ENCODE assay signal across 8 cellular contexts in the genomic region with DNA sequence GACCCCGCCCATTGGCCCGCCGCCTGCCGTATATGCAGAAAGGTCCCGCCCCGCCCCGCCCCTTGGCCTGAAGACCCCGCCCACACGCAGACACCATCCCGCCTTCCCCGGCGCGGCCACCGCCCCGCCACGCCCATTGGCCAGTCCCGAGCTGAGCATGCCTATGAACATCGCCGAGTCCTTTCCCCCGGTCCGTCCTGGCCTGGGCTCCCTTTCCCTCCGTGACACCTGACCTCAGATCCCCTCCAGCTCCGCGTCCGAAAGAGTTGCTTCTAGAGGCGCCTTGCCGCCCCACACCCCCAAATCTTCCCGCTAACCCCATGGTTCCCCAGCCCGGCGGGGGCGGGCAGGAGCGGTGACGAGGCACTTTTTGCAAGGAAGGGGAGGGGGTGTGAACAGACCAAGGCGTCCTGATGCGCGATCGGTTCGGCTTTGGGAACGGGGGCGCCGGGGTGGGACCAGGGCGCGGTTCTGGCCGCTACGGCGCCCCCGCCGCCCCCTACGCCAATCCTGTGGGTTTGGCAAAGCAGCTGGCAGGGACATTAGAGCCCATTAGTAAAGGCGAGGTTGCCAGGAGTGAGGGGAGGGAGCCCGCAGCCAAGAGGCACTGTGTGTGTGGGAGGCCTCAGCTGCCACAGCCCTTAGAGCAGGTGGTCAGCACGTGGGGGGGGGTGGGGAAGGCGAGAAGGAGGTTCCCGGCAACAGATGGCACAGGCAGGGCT. TPM values are rescaled to one million over a fixed set of nuclear protein-coding genes. Genes with fewer than 3 reads are reported as not detected.
A peak's percentile ranks its signal among the peaks of the same experiment; 100 is the strongest.
DNase-seq lines count a peak whose midpoint lies in the region; ATAC-seq, FAIRE-seq and TF ChIP-seq lines count a peak whose summit lies in the region.

No MANE protein-coding gene starts in this region.

- WGBS in mammary epithelial cell (ENCODE audit: low coverage, missing lambda C conversion rate) = 0% methylated on average over 6 of the region's 54 CpGs
- 5% methylated on average over 17 of the region's 54 CpGs for WGBS in smooth muscle cell (ENCODE audit: low lambda C conversion rate)

- H3K27ac Mint-ChIP-seq in WTC11 = peak overlapping the region; percentile 95

- H3K9ac ChIP-seq in mammary epithelial cell (ENCODE audit: insufficient read depth, low read length) (peak overlapping the region; percentile 17), smooth muscle cell (ENCODE audit: low read depth) (peak overlapping the region; percentile 63)

- intact Hi-C loops in mammary epithelial cell (cut with micrococcal nuclease) = loop anchor here (1.0 to 2.0 kb wide), 2 partner anchors 24 kb away; no protein-coding TSS in a partner anchor

- H4K20me1 ChIP-seq in mammary epithelial cell (ENCODE audit: insufficient read depth, low read length) (no peaks in the 10 kb centered on the region), smooth muscle cell (ENCODE audit: low read depth) (peaks cover 31% of the 10 kb centered on the region)

- H3K4me1 ChIP-seq in mammary epithelial cell (ENCODE audit: insufficient read depth, low read length) (peaks cover 18% of the 10 kb centered on the region), smooth muscle cell (ENCODE audit: low read depth) (peaks cover 17% of the 10 kb centered on the region)

- TF ChIP-seq POLR2A in GM12892 (IDR thresholded peaks at IDR 0.05; ENCODE audit: low read depth, low read length) = peak; percentile 58; the same call in 1 of the 2 replicates

- H3K36me3 ChIP-seq in mammary epithelial cell (ENCODE audit: insufficient read depth, low read length) (peaks cover 7% of the 10 kb centered on the region), smooth muscle cell (ENCODE audit: low read depth) (no peaks in the 10 kb centered on the region)

- peak; percentile 58 for ATAC-seq in HG03066 (IDR thresholded peaks at IDR 0.05; ENCODE audit: low read depth, unreplicated experiment)
- ATAC-seq in WTC11 = peak; percentile 83
- no peak for ATAC-seq in GM18519 (IDR thresholded peaks at IDR 0.05; ENCODE audit: low FRiP score, unreplicated experiment)

- H3F3A ChIP-seq in smooth muscle cell (ENCODE audit: low read depth) = no peaks in the 10 kb centered on the region

- in situ Hi-C loops in mammary epithelial cell (cut with MboI; ENCODE audit: low sequenced_read_pairs in 2 of 2) = no loop called here

- peak overlapping the region; percentile 29 to 61 (median 39) for H3K4me3 ChIP-seq in mammary epithelial cell (replicated peaks in 1 of 3; ENCODE audit: insufficient read depth in 1 of 3, low read depth in 2 of 3, low read length in 3 of 3)
- peak overlapping the region; percentile 89 for H3K4me3 ChIP-seq in smooth muscle cell

- peak overlapping the region; percentile 86 for H3K4me3 Mint-ChIP-seq in WTC11

- dilution Hi-C loops in mammary epithelial cell (cut with HindIII; ENCODE audit: low sequenced_read_pairs) = loop anchor here (10.0 kb wide), 1 partner anchor 136 kb away; no protein-coding TSS in a partner anchor

- H3K79me2 ChIP-seq in mammary epithelial cell (ENCODE audit: insufficient read depth, low read length) (peaks cover 17% of the 10 kb centered on the region), smooth muscle cell (ENCODE audit: low read depth) (peaks cover 30% of the 10 kb centered on the region)

- DNase-seq in GM12892 (ENCODE audit: insufficient read length) (peak; percentile 97), NCI-H2227 (lab: John Stamatoyannopoulos, UW; ENCODE audit: unreplicated experiment) (peak; percentile 99), WTC11 (ENCODE audit: low spot score) (peak; percentile 91), mammary epithelial cell (peak; percentile 86), iPS-NIHi7 (ENCODE audit: extremely low spot score) (peak; percentile 99), smooth muscle cell (lab: John Stamatoyannopoulos, UW; ENCODE audit: unreplicated experiment) (peak; percentile 89)

- no peaks in the 10 kb centered on the region for H3K9me3 Mint-ChIP-seq in WTC11

- H3K27me3 Mint-ChIP-seq in WTC11 (ENCODE audit: low read depth) = no peaks in the 10 kb centered on the region

- H2AFZ ChIP-seq in mammary epithelial cell (ENCODE audit: low read depth, low read length) (peak overlapping the region; percentile 86), smooth muscle cell (ENCODE audit: low read depth) (peak overlapping the region; percentile 45)

- BruUV-seq in mammary epithelial cell (replicated peaks; lab: Mats Ljungman, UMichigan) = TSS peak; percentile 73

- CTCF ChIA-PET in WTC11 (lab: Charles Lee) = interaction anchor here (0.8 to 4.2 kb wide), 10 partner anchors 9 to 120 kb away, joined by 3 to 41 read pairs (median 5); partner anchors contain the start of genes COQ8B, EGLN2 and ITPKC
- CTCF ChIA-PET in mammary epithelial cell (lab: Charles Lee; ENCODE audit: low non-redundant PET) = no interaction called here

- TF ChIP-seq CTCF in WTC11 (IDR thresholded peaks at IDR 0.05) = no peak
- TF ChIP-seq CTCF in mammary epithelial cell (conservative IDR thresholded peaks at IDR 0.05 in 1 of 2, IDR thresholded peaks at IDR 0.05 in 1 of 2; ENCODE audit: extremely low read depth in 1 of 2, insufficient read depth in 1 of 2, low read depth in 1 of 2, low read length in 2 of 2) = no peak
- no peak for TF ChIP-seq CTCF in smooth muscle cell (IDR thresholded peaks at IDR 0.05; ENCODE audit: borderline replicate concordance, insufficient read depth, poor library complexity, severe bottlenecking)

- POLR2A ChIA-PET in WTC11 (lab: Charles Lee) = interaction anchor here (0.6 to 2.0 kb wide), 12 partner anchors 10 to 586 kb away, joined by 3 to 10 read pairs (median 4); partner anchors contain the start of genes ACTMAP, COQ8B, EGLN2 and ITPKC

- peak overlapping the region; percentile 50 for H3K27ac ChIP-seq in mammary epithelial cell (ENCODE audit: insufficient read depth, low read depth, low read length)
- peak overlapping the region; percentile 70 for H3K27ac ChIP-seq in smooth muscle cell (ENCODE audit: low read depth)

- H3K9me3 ChIP-seq in mammary epithelial cell (replicated peaks; ENCODE audit: insufficient read depth, low read length) (no peaks in the 10 kb centered on the region), smooth muscle cell (replicated peaks; ENCODE audit: low read depth) (no peaks in the 10 kb centered on the region)

- H3K36me3 Mint-ChIP-seq in WTC11 = peaks cover 12% of the 10 kb centered on the region

- peaks cover 6% of the 10 kb centered on the region for H3K4me1 Mint-ChIP-seq in WTC11

- H3K27me3 ChIP-seq in mammary epithelial cell (ENCODE audit: insufficient read depth, low read length) (no peaks in the 10 kb centered on the region), smooth muscle cell (ENCODE audit: low read depth) (no peaks in the 10 kb centered on the region)

- H3K4me2 ChIP-seq in mammary epithelial cell (ENCODE audit: insufficient read depth, low read depth, low read length) (peak overlapping the region; percentile 94), smooth muscle cell (peak overlapping the region; percentile 88)

- peak; percentile 90 for FAIRE-seq in GM12892 (lab: Jason Lieb, UNC)

TF ChIP-seq in WTC11, 78 proteins besides CTCF, POLR2A, EP300 and RAD21 (continues in another document):
- TF ChIP-seq NR3C1 (CRISPR knock-in tag; conservative IDR thresholded peaks at IDR 0.05; ENCODE audit: low read depth) = no peak
- TF ChIP-seq, protein P1, sequence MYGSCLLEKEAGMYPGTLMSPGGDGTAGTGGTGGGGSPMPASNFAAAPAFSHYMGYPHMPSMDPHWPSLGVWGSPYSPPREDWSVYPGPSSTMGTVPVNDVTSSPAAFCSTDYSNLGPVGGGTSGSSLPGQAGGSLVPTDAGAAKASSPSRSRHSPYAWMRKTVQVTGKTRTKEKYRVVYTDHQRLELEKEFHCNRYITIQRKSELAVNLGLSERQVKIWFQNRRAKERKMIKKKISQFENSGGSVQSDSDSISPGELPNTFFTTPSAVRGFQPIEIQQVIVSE (CRISPR knock-in tag; IDR thresholded peaks at IDR 0.05; ENCODE audit: borderline replicate concordance) = no peak
- TF ChIP-seq, protein P2, sequence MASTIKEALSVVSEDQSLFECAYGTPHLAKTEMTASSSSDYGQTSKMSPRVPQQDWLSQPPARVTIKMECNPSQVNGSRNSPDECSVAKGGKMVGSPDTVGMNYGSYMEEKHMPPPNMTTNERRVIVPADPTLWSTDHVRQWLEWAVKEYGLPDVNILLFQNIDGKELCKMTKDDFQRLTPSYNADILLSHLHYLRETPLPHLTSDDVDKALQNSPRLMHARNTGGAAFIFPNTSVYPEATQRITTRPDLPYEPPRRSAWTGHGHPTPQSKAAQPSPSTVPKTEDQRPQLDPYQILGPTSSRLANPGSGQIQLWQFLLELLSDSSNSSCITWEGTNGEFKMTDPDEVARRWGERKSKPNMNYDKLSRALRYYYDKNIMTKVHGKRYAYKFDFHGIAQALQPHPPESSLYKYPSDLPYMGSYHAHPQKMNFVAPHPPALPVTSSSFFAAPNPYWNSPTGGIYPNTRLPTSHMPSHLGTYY (CRISPR knock-in tag; IDR thresholded peaks at IDR 0.05) = no peak
- TF ChIP-seq NFE2L1 (CRISPR knock-in tag; IDR thresholded peaks at IDR 0.05) = peak; percentile 77

RNA-seq across cellular contexts. Expression of gene NUMBL, which starts 0.4 kb away (rescaled TPM):
- polyA plus RNA-seq in GM12892 (2012; ENCODE audit: missing spikeins) = 1.7 TPM
- total RNA-seq in WTC11 (2021) (30.3 to 38.6 TPM (median 34.9 TPM) in 3 replicates), mammary epithelial cell (10 to 100 TPM; 12.5 to 21.2 TPM), smooth muscle cell (30.5 and 53.6 TPM in 2 replicates)
- polyA plus RNA-seq in mammary epithelial cell (9.3 TPM), smooth muscle cell (56.9 and 73.0 TPM in 2 replicates)
- polyA minus RNA-seq in mammary epithelial cell = 15.8 TPM

RNA-seq across cellular contexts. Expression of gene COQ8B, which starts 25.8 kb away (rescaled TPM):
- 11.3 TPM for polyA plus RNA-seq in GM12892 (2012; ENCODE audit: missing spikeins)
- 55.6 to 62.9 TPM (median 59.9 TPM) in 3 replicates for total RNA-seq in WTC11 (2021)
- 10 to 100 TPM; 23.8 to 32.0 TPM for total RNA-seq in mammary epithelial cell
- polyA plus RNA-seq in mammary epithelial cell = 23.0 TPM
- polyA minus RNA-seq in mammary epithelial cell = 39.1 TPM
- 17.7 and 26.0 TPM in 2 replicates for total RNA-seq in smooth muscle cell
- polyA plus RNA-seq in smooth muscle cell = 20.7 and 21.2 TPM in 2 replicates

RNA-seq across cellular contexts. Expression of gene ITPKC, which starts 26.1 kb away (rescaled TPM):
- polyA plus RNA-seq in GM12892 (2012; ENCODE audit: missing spikeins) = 3.3 TPM
- 10.4 to 13.8 TPM (median 10.6 TPM) in 3 replicates for total RNA-seq in WTC11 (2021)
- 10 to 100 TPM; 38.7 to 40.0 TPM for total RNA-seq in mammary epithelial cell
- 25.4 TPM for polyA plus RNA-seq in mammary epithelial cell
- polyA minus RNA-seq in mammary epithelial cell = 36.0 TPM
- 22.0 and 24.1 TPM in 2 replicates for total RNA-seq in smooth muscle cell
- 25.0 and 31.9 TPM in 2 replicates for polyA plus RNA-seq in smooth muscle cell

RNA-seq across cellular contexts. Expression of gene ACTMAP, which starts 59.4 kb away (rescaled TPM):
- 9.3 TPM for polyA plus RNA-seq in GM12892 (2012; ENCODE audit: missing spikeins)
- total RNA-seq in WTC11 (2021) (29.6 to 42.4 TPM (median 40.2 TPM) in 3 replicates), mammary epithelial cell (10 to 100 TPM in 1 of 2 donors, 1 to 10 TPM in 1; 1.0 to 15.2 TPM), smooth muscle cell (2.0 and 2.9 TPM in 2 replicates)
- polyA plus RNA-seq in mammary epithelial cell (3.2 TPM), smooth muscle cell (8.6 and 8.7 TPM in 2 replicates)
- polyA minus RNA-seq in mammary epithelial cell = 6.4 TPM
